9 cellular contexts compared by ENCODE assay signal in the genomic region with DNA sequence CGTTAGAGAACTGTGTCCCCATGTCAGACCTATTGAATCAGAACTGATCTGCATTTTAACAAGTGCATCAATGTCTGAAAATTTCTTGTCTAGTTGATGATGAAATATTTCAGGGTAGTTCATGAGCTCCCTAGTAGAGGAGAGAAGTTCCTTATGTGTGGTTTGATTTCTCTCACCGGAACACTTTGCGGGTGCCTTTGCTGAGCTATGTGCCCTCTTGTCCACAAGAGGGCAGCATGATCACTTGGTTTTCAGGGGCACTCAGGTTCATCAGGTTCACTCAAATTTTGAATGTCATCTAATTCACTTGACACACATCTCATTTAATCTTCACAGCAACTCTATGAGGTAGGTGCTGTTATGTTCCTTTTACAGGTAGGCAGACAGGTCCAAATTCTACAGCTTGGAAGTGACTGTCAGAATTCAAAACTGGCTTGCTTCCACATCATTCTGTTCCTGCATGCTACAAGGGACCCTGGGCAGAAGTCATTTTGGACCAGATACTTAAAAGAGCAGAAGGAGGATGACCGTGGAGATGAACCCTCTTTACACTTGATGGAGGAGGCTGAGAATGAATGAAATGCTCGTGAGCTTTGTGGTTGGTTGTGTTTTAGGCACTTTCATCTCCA. TPM values are rescaled to one million over a fixed set of nuclear protein-coding genes. Genes with fewer than 3 reads are reported as not detected.
DNase-seq lines count a peak whose midpoint lies in the region; ATAC-seq and TF ChIP-seq lines count a peak whose summit lies in the region.
"Had no signal": no experiment of that assay in that cellular context is flagged by ENCODE, and none has a peak within 500 bp of the region (broad histone marks: within the 10 kb centered on the region; RNA-seq: fewer than 3 reads in every experiment).

No MANE protein-coding gene starts in this region.

- TF ChIP-seq CTCF in fibroblast of villous mesenchyme (IDR thresholded peaks at IDR 0.05; ENCODE audit: insufficient read depth, low read depth, low read length) (peak; percentile 91), omental fat pad (IDR thresholded peaks at IDR 0.05) (peak in 2 of 3 donors; percentile 48 to 82), uterus (IDR thresholded peaks at IDR 0.05) (peak; percentile 81 to 87 (median 85))

- TF ChIP-seq POLR2A in uterus (IDR thresholded peaks at IDR 0.05) = no peak

- no peak overlapping the region for H3K27ac Mint-ChIP-seq in activated T-cell treated with anti-CD3 and anti-CD28 coated beads, Interleukin-2, amount 50 U/mL, for 72 hours

- no peaks in the 10 kb centered on the region for H3K36me3 ChIP-seq in uterus

- no peaks in the 10 kb centered on the region for H3K36me3 Mint-ChIP-seq in activated T-cell treated with anti-CD3 and anti-CD28 coated beads, Interleukin-2, amount 50 U/mL, for 72 hours (ENCODE audit: insufficient read depth in 2 of 2)

- H3K4me1 ChIP-seq in uterus = peaks cover 0 to 4% of the 10 kb centered on the region in 2 donors

- no peak overlapping the region for H3K27ac ChIP-seq in uterus

- no peaks in the 10 kb centered on the region for H3K27me3 ChIP-seq in uterus

- DNase-seq in Caki2 (ENCODE audit: low read depth) = peak; percentile 60
- DNase-seq in HT-29 (ENCODE audit: low spot score) = peak; percentile 81
- DNase-seq in OCI-M1 (lab: John Stamatoyannopoulos, UW) = peak; percentile 96
- peak; percentile 40 to 59 for DNase-seq in activated T-cell treated with anti-CD3 and anti-CD28 coated beads, Interleukin-2, amount 50 U/mL, for 72 hours
- peak; percentile 66 for DNase-seq in fibroblast of villous mesenchyme (ENCODE audit: low read depth)
- no peak for DNase-seq in omental fat pad (ENCODE audit: low spot score)
- peak; percentile 39 to 60 for DNase-seq in uterus

- H3K4me1 Mint-ChIP-seq in activated T-cell treated with anti-CD3 and anti-CD28 coated beads, Interleukin-2, amount 50 U/mL, for 72 hours (ENCODE audit: low read depth) = no peaks in the 10 kb centered on the region

- no peak overlapping the region for H3K4me3 Mint-ChIP-seq in activated T-cell treated with anti-CD3 and anti-CD28 coated beads, Interleukin-2, amount 50 U/mL, for 72 hours

- ATAC-seq in activated T-cell treated with anti-CD3 and anti-CD28 coated beads, Interleukin-2, amount 50 U/mL, for 72 hours (replicated peaks in 1 of 2) = peak; percentile 61
- ATAC-seq in omental fat pad (ENCODE audit: low FRiP score) (no peak), HG03571 (IDR thresholded peaks at IDR 0.05; ENCODE audit: unreplicated experiment) (no peak)

- no peak overlapping the region for H3K4me3 ChIP-seq in fibroblast of villous mesenchyme (ENCODE audit: low read depth, low read length)
- no peak overlapping the region for H3K4me3 ChIP-seq in uterus

- no peaks in the 10 kb centered on the region for H3K9me3 Mint-ChIP-seq in activated T-cell treated with anti-CD3 and anti-CD28 coated beads, Interleukin-2, amount 50 U/mL, for 72 hours

- H3K9me3 ChIP-seq in uterus = no peaks in the 10 kb centered on the region

- intact Hi-C loops in uterus (cut with DNase I; ENCODE audit: low total_unique reads) = loop anchor here (5.0 to 10.0 kb wide), 2 partner anchors 129 to 191 kb away; no protein-coding TSS in a partner anchor

- in situ Hi-C loops in Caki2 (cut with HindIII; ENCODE audit: low pct_unique_long_range_greater_than_20kb, low sequenced_read_pairs) = no loop called here

- no peaks in the 10 kb centered on the region for H3K27me3 Mint-ChIP-seq in activated T-cell treated with anti-CD3 and anti-CD28 coated beads, Interleukin-2, amount 50 U/mL, for 72 hours (ENCODE audit: low read depth)

RNA-seq across cellular contexts. Expression of a gene that starts 55.6 kb away (rescaled TPM):
- 0.06 and 0.57 TPM in 2 replicates for total RNA-seq in Caki2 (2014; rRNA removed; shearing (Covaris generic); ENCODE audit: low replicate concordance)
- not detected in 2 replicates for total RNA-seq in HT-29 (2014; rRNA removed; shearing (Covaris generic))
- not detected for total RNA-seq in activated T-cell treated with anti-CD3 and anti-CD28 coated beads, Interleukin-2, amount 50 U/mL, for 72 hours
- total RNA-seq in fibroblast of villous mesenchyme = 2.6 and 11.9 TPM in 2 replicates
- 1 to 10 TPM in 2 of 4 donors, under 1 TPM in 2; 0.50 to 4.4 (median 1.6) TPM for total RNA-seq in omental fat pad
- 1 to 10 TPM in 1 of 4 donors, under 1 TPM in 2, not detected in 1; 0.51 to 1.9 (median 0.64) TPM for total RNA-seq in uterus
- total RNA-seq: T-helper 2 cell treated with Interferon-gamma antibody and Interleukin-4, amounts not matched to agents 100 ng/mL and 5 ng/mL, for 36 hours had no signal

Comparison
In these comparisons a context has a peak if more than half of its experiments do, and no peak if none do; other contexts are left out.
1. ATAC-seq: peak in activated T-cell treated with anti-CD3 and anti-CD28 coated beads, Interleukin-2, amount 50 U/mL, for 72 hours (2 of 2); none in omental fat pad (single experiment) and HG03571 (single experiment).
2. Peak in every context shown above with its lines, with median percentiles within 50 percentile points of each other: CTCF ChIP-seq.